Comparison of ENCODE assay signal across 9 cellular contexts in the genomic region with DNA sequence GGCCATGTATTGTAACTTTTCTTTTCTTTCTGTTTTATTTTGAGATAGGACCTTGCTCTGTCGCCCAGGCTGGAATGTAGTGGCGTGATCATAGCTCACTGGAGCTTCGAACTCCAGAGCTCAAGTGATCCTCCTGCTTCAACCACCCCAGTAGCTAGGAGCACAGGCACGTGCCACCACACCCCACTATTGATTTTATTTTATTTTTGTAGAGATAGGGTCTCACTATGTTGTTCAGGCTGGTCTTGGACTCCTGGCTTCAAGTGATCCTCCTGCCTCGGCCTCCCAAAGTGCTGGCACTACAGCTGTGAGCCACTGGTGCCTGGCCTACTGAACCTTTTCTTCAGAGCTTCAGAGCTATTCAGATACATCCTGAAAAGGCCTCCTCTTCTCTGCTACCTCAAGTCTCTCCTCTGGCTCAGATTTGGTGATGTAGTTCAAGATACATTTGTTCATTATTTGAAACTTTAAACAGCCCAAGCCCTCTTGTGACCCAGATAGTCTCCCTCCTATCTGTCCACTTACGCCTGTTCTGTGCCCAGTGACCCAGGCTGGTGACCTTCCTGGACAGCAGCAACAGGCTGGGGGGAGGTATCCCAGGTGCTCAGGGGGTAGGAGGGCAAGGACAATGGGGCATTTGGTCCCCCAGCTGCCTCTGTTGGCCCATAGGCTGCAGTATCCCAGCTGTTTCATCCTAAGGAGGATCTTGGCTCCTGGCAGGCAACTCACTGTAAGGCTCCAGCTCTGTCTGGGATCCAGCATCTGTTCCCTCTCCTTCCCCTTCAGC. TPM values are rescaled to one million over a fixed set of nuclear protein-coding genes. Genes with fewer than 3 reads are reported as not detected.
"Had no signal": no experiment of that assay in that cellular context is flagged by ENCODE, and none has a peak within 500 bp of the region (broad histone marks: within the 10 kb centered on the region; RNA-seq: fewer than 3 reads in every experiment).

No MANE protein-coding gene starts in this region.

- H3K4me3 Mint-ChIP-seq: IgD-negative memory B cell had no signal

- H3K36me3 ChIP-seq: HAP-1 had no signal

- H3K4me2 ChIP-seq: KMS-11 had no signal

- H3K27ac Mint-ChIP-seq: IgD-negative memory B cell had no signal

- H3K4me1 ChIP-seq: HAP-1 had no signal

- H2AFZ ChIP-seq: GM23248 had no signal

- H3K9ac ChIP-seq: GM23248, KMS-11 had no signal

- FAIRE-seq: HTR-8/SVneo had no signal

- ATAC-seq: HCT116 had no signal

- H3K4me1 Mint-ChIP-seq: IgD-negative memory B cell had no signal

- H3K9me3 Mint-ChIP-seq: IgD-negative memory B cell had no signal

- DNase-seq: GM23248, GOT3, H7, KBM-7 had no signal

- H3K27ac ChIP-seq: GM23248, KMS-11 had no signal

- H3K4me3 ChIP-seq: GM23248, HAP-1 had no signal

- H3K36me3 Mint-ChIP-seq: IgD-negative memory B cell had no signal

- H3K9me3 ChIP-seq: HAP-1 had no signal

RNA-seq across cellular contexts. Expression of gene LAMA3, which starts 38.6 kb away (rescaled TPM):
- polyA plus RNA-seq: IgD-negative memory B cell had no signal
